27 cellular contexts compared by ENCODE assay signal in the genomic region with DNA sequence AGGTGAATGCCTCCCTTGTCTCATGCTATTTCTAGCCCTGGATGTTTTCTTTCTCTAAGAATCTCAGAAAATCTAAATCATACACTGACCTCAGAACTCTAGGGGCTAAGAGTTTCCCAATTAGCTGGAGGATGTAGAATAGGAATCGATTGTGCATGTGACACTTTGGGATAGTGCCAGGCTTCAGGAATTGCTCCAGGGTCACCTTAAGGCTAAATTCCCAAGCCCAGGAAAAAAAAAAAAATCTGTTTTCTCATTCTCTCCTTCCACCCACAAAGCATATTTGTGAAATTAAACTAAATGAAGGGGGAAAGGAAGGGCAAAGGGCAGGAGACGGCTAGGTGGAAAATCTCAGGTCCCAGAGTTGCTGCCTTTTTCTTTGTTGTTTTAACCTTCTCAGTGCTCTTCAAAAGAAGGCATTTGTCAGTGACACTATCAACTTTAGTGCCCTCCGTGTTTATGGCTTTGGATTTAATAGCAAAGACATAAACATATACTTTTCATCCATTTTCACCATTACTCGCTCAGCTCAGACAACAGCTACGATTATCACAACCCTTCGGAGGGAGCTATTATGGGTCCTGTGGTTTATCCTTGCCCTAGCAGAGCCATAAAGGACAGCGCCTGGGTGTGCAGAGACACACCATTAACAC.
"Had no signal": no experiment of that assay in that cellular context is flagged by ENCODE, and none has a peak within 500 bp of the region (broad histone marks: within the 10 kb centered on the region; RNA-seq: fewer than 3 reads in every experiment).

No MANE protein-coding gene starts in this region.

- H3K9me3 ChIP-seq: adrenal gland, esophagus muscularis mucosa, heart left ventricle, left lung, right lobe of liver, tibial nerve had no signal

- H3K4me3 ChIP-seq: adrenal gland, esophagus muscularis mucosa, heart left ventricle, left lung, right lobe of liver, tibial nerve had no signal

- ATAC-seq: activated CD4-positive, CD25-positive, alpha-beta regulatory T cell treated with anti-CD3 and anti-CD28 coated beads, Interleukin-2, amount 50 U/mL, for 24 hours; foreskin keratinocyte; heart left ventricle; left lung; naive thymus-derived CD8-positive, alpha-beta T cell; T-helper 17 cell had no signal

- H3K36me3 Mint-ChIP-seq: activated CD4-positive, alpha-beta memory T cell treated with anti-CD3 and anti-CD28 coated beads for 36 hours; activated naive CD8-positive, alpha-beta T cell treated with anti-CD3 and anti-CD28 coated beads for 36 hours; immature natural killer cell; naive thymus-derived CD8-positive, alpha-beta T cell had no signal

- H3K36me3 ChIP-seq: adrenal gland, esophagus muscularis mucosa, heart left ventricle, left lung, right lobe of liver, tibial nerve, WERI-Rb-1 had no signal

- H3K27me3 ChIP-seq: adrenal gland, foreskin keratinocyte, heart left ventricle, right lobe of liver, tibial nerve had no signal

- H3K27me3 Mint-ChIP-seq: activated CD4-positive, alpha-beta memory T cell treated with anti-CD3 and anti-CD28 coated beads for 36 hours; activated CD4-positive, alpha-beta T cell treated with anti-CD3 and anti-CD28 coated beads, Interleukin-2, amount 10 ng/mL, durations not matched to agents 24 days and 14 days; T-helper 17 cell had no signal

- H3K4me1 Mint-ChIP-seq: activated CD4-positive, alpha-beta T cell treated with anti-CD3 and anti-CD28 coated beads, Interleukin-2, amount 10 ng/mL, durations not matched to agents 24 days and 14 days; activated naive CD8-positive, alpha-beta T cell treated with anti-CD3 and anti-CD28 coated beads for 36 hours; immature natural killer cell; naive thymus-derived CD8-positive, alpha-beta T cell; T-helper 17 cell had no signal

- H3K27ac Mint-ChIP-seq: activated CD4-positive, alpha-beta memory T cell treated with anti-CD3 and anti-CD28 coated beads for 36 hours; activated CD4-positive, alpha-beta T cell treated with anti-CD3 and anti-CD28 coated beads, Interleukin-2, amount 10 ng/mL, durations not matched to agents 24 days and 14 days; activated naive CD4-positive, alpha-beta T cell treated with anti-CD3 and anti-CD28 coated beads for 36 hours; activated naive CD8-positive, alpha-beta T cell treated with anti-CD3 and anti-CD28 coated beads for 36 hours; activated T-helper 1 cell treated with anti-CD3 and anti-CD28 coated beads, Interleukin-12 subunit alpha, Interleukin-12 subunit beta, Interleukin-2, Interleukin-4 antibody, amounts not matched to agents 30 ng/mL and 10 ng/mL and 1 ng/mL, durations not matched to agents 14 hours and 24 hours and 36 hours; immature natural killer cell; naive thymus-derived CD8-positive, alpha-beta T cell; T-helper 17 cell had no signal

- H3K9me3 Mint-ChIP-seq: activated CD4-positive, alpha-beta memory T cell treated with anti-CD3 and anti-CD28 coated beads for 36 hours; activated CD4-positive, alpha-beta T cell treated with anti-CD3 and anti-CD28 coated beads, Interleukin-2, amount 10 ng/mL, durations not matched to agents 24 days and 14 days; activated T-helper 1 cell treated with anti-CD3 and anti-CD28 coated beads, Interleukin-12 subunit alpha, Interleukin-12 subunit beta, Interleukin-2, Interleukin-4 antibody, amounts not matched to agents 30 ng/mL and 10 ng/mL and 1 ng/mL, durations not matched to agents 14 hours and 24 hours and 36 hours had no signal

- H3K4me1 ChIP-seq: adrenal gland, foreskin keratinocyte, left lung, right lobe of liver, tibial nerve had no signal

- DNase-seq: activated CD4-positive, alpha-beta memory T cell treated with anti-CD3 and anti-CD28 coated beads for 36 hours; activated CD4-positive, alpha-beta T cell treated with anti-CD3 and anti-CD28 coated beads, Interleukin-2, amount 10 ng/mL, durations not matched to agents 24 days and 14 days; activated CD8-positive, alpha-beta memory T cell treated with anti-CD3 and anti-CD28 coated beads, Interleukin-2, amount 50 U/mL, for 4 hours; activated effector memory CD4-positive, alpha-beta T cell treated with anti-CD3 and anti-CD28 coated beads, Interleukin-2, amount 50 U/mL, for 16 hours; activated naive CD4-positive, alpha-beta T cell treated with anti-CD3 and anti-CD28 coated beads for 36 hours; activated naive CD8-positive, alpha-beta T cell treated with anti-CD3 and anti-CD28 coated beads for 36 hours; activated T-cell treated with anti-CD3 and anti-CD28 coated beads, Interleukin-2, amount 50 U/mL, for 1 hour; adrenal gland; aorta; central memory CD4-positive, alpha-beta T cell; foreskin keratinocyte; heart left ventricle; hypothalamus; immature natural killer cell; left lung; midbrain; naive thymus-derived CD8-positive, alpha-beta T cell; right lobe of liver; stimulated activated CD4-positive, alpha-beta T cell treated with anti-CD3 and anti-CD28 coated beads, Interleukin-2, amount 100 ng/mL, for 48 hours; stimulated activated naive CD4-positive, alpha-beta T cell treated with Interleukin-2 at 50 U/mL for 16 hours; T-helper 17 cell; T1000; WERI-Rb-1 had no signal

- H3K27ac ChIP-seq: adrenal gland, esophagus muscularis mucosa, foreskin keratinocyte, left lung, right lobe of liver, tibial nerve, WERI-Rb-1 had no signal

- H3K4me3 Mint-ChIP-seq: activated CD4-positive, alpha-beta memory T cell treated with anti-CD3 and anti-CD28 coated beads for 36 hours; activated CD4-positive, alpha-beta T cell treated with anti-CD3 and anti-CD28 coated beads, Interleukin-2, amount 10 ng/mL, durations not matched to agents 24 days and 14 days; activated naive CD4-positive, alpha-beta T cell treated with anti-CD3 and anti-CD28 coated beads for 36 hours; activated naive CD8-positive, alpha-beta T cell treated with anti-CD3 and anti-CD28 coated beads for 36 hours; activated T-helper 1 cell treated with anti-CD3 and anti-CD28 coated beads, Interleukin-12 subunit alpha, Interleukin-12 subunit beta, Interleukin-2, Interleukin-4 antibody, amounts not matched to agents 30 ng/mL and 10 ng/mL and 1 ng/mL, durations not matched to agents 14 hours and 24 hours and 36 hours; immature natural killer cell; naive thymus-derived CD8-positive, alpha-beta T cell; T-helper 17 cell had no signal
